8 cellular contexts compared by ENCODE assay signal in the genomic region with DNA sequence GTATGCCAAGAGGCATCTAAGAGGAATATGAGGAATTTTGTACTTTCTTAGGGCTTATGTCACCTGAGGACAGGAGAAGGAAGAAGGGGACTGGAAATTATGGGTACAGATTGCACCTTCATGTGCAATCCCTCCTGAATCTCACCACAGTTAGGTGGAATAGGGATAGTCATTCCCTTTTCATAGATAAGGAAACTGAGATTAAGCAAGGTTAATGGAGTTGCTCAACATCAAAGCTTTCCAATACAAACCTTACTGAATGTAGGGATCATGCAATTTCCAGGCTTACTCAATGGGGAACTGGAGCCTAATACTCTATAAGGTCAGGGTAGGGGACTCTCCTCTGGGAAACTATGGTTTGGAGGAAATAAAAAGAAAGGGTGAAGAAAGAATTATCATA.
"Had no signal": no experiment of that assay in that cellular context is flagged by ENCODE, and none has a peak within 500 bp of the region (broad histone marks: within the 10 kb centered on the region; RNA-seq: fewer than 3 reads in every experiment).

No MANE protein-coding gene starts in this region.

- H3K4me1 ChIP-seq: HAP-1 had no signal

- H3K9ac ChIP-seq: GM23248 had no signal

- H3K36me3 ChIP-seq: HAP-1 had no signal

- H3K4me3 Mint-ChIP-seq: HFFc6 had no signal

- H2AFZ ChIP-seq: GM23248 had no signal

- H3K9me3 ChIP-seq: HAP-1 had no signal

- H3K4me3 ChIP-seq: GM23248, HAP-1 had no signal

- H3K27ac ChIP-seq: GM23248, HL-60 had no signal

- DNase-seq: GM23248, GOT3, H7, HFFc6 had no signal

- H3K27ac Mint-ChIP-seq: HFFc6 had no signal

- ATAC-seq: HCT116, HepG2 had no signal
